In genomic region chr10:73759512-73760115, GRCh38 we compare ENCODE assay signal across 1 cellular context.
TF ChIP-seq lines count a peak whose summit lies in the region.

No MANE protein-coding gene starts in this region.

TF ChIP-seq in GM23338, 12 proteins besides CTCF, POLR2A, EP300 and RAD21 (continued from another document):
- TF ChIP-seq ZNF462 (CRISPR knock-in tag; IDR thresholded peaks at IDR 0.05) (no peak), CREB1 (CRISPR knock-in tag; IDR thresholded peaks at IDR 0.05; ENCODE audit: low read depth) (no peak), JUNB (IDR thresholded peaks at IDR 0.05; ENCODE audit: unreplicated experiment) (no peak), POLR2AphosphoS5 (IDR thresholded peaks at IDR 0.05; ENCODE audit: low read depth) (no peak), REST (IDR thresholded peaks at IDR 0.05; ENCODE audit: unreplicated experiment) (no peak)
